ENCODE assay signal across 1 cellular context in the genomic region with DNA sequence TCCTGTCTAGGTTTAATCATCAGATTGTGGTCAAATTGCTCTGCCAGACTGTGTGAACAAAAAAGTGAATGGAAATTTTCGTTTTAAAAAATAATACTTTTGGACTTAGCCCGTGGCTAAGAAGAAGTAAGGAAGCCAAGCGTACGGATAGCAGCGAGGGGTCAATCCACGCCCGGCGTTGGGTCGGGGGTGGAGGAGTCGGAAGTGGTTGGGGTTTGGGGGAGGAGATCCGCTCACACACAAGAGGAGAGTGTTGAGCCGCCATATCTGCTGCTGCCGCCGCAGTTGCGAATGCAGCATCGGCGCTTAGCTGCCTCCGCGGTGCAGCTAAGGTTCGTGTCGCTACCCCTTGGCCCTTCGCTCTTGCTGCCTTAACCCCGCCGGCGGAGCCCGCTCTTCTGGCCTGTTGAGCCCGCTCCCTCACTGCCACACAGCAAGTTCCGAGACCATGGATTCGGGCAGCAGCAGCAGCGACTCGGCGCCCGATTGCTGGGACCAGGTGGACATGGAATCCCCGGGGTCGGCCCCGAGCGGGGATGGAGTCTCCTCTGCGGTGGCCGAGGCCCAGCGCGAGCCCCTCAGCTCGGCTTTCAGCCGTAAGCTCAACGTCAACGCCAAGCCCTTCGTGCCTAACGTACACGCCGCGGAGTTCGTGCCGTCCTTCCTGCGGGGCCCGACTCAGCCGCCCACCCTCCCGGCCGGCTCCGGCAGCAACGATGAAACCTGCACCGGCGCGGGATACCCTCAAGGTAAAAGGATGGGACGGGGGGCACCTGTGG.
TF ChIP-seq lines count a peak whose summit lies in the region.

A gene (plus strand): TSS at position 264 of the 779 bp plus-strand sequence. CDS start 185 bp downstream, at position 449.

TF ChIP-seq in K562, 482 proteins besides CTCF, POLR2A, EP300 and RAD21 (continued from another document):
- TF ChIP-seq ZFP36 (IDR thresholded peaks at IDR 0.05; ENCODE audit: low read depth, low read length, partially characterized antibody): no peak
- TF ChIP-seq, protein P1, sequence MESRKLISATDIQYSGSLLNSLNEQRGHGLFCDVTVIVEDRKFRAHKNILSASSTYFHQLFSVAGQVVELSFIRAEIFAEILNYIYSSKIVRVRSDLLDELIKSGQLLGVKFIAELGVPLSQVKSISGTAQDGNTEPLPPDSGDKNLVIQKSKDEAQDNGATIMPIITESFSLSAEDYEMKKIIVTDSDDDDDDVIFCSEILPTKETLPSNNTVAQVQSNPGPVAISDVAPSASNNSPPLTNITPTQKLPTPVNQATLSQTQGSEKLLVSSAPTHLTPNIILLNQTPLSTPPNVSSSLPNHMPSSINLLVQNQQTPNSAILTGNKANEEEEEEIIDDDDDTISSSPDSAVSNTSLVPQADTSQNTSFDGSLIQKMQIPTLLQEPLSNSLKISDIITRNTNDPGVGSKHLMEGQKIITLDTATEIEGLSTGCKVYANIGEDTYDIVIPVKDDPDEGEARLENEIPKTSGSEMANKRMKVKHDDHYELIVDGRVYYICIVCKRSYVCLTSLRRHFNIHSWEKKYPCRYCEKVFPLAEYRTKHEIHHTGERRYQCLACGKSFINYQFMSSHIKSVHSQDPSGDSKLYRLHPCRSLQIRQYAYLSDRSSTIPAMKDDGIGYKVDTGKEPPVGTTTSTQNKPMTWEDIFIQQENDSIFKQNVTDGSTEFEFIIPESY (CRISPR knock-in tag; IDR thresholded peaks at IDR 0.05): no peak
- no peak for TF ChIP-seq ERF (CRISPR knock-in tag; IDR thresholded peaks at IDR 0.05)
- no peak for TF ChIP-seq SUPT5H (IDR thresholded peaks at IDR 0.05)
- TF ChIP-seq, protein P2, sequence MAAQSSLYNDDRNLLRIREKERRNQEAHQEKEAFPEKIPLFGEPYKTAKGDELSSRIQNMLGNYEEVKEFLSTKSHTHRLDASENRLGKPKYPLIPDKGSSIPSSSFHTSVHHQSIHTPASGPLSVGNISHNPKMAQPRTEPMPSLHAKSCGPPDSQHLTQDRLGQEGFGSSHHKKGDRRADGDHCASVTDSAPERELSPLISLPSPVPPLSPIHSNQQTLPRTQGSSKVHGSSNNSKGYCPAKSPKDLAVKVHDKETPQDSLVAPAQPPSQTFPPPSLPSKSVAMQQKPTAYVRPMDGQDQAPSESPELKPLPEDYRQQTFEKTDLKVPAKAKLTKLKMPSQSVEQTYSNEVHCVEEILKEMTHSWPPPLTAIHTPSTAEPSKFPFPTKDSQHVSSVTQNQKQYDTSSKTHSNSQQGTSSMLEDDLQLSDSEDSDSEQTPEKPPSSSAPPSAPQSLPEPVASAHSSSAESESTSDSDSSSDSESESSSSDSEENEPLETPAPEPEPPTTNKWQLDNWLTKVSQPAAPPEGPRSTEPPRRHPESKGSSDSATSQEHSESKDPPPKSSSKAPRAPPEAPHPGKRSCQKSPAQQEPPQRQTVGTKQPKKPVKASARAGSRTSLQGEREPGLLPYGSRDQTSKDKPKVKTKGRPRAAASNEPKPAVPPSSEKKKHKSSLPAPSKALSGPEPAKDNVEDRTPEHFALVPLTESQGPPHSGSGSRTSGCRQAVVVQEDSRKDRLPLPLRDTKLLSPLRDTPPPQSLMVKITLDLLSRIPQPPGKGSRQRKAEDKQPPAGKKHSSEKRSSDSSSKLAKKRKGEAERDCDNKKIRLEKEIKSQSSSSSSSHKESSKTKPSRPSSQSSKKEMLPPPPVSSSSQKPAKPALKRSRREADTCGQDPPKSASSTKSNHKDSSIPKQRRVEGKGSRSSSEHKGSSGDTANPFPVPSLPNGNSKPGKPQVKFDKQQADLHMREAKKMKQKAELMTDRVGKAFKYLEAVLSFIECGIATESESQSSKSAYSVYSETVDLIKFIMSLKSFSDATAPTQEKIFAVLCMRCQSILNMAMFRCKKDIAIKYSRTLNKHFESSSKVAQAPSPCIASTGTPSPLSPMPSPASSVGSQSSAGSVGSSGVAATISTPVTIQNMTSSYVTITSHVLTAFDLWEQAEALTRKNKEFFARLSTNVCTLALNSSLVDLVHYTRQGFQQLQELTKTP (IDR thresholded peaks at IDR 0.05; ENCODE audit: low read depth in 1 of 2, partially characterized antibody in 2 of 2): no peak
- no peak for TF ChIP-seq POU5F1 (IDR thresholded peaks at IDR 0.05; ENCODE audit: borderline replicate concordance, low read depth, low read length, partially characterized antibody)
- no peak for TF ChIP-seq CBFB (CRISPR knock-in tag; IDR thresholded peaks at IDR 0.05)
- TF ChIP-seq, protein P3, sequence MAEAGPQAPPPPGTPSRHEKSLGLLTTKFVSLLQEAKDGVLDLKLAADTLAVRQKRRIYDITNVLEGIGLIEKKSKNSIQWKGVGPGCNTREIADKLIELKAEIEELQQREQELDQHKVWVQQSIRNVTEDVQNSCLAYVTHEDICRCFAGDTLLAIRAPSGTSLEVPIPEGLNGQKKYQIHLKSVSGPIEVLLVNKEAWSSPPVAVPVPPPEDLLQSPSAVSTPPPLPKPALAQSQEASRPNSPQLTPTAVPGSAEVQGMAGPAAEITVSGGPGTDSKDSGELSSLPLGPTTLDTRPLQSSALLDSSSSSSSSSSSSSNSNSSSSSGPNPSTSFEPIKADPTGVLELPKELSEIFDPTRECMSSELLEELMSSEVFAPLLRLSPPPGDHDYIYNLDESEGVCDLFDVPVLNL (CRISPR knock-in tag; IDR thresholded peaks at IDR 0.05; ENCODE audit: low read depth): no peak
- TF ChIP-seq SMARCC2 (IDR thresholded peaks at IDR 0.05; ENCODE audit: low read depth): no peak
- TF ChIP-seq COPS2 (conservative IDR thresholded peaks at IDR 0.05): no peak
- TF ChIP-seq NEUROD1 (IDR thresholded peaks at IDR 0.05; ENCODE audit: borderline replicate concordance, low read depth, low read length, partially characterized antibody): no peak
